ENCODE assay signal across 8 cellular contexts in the genomic region with DNA sequence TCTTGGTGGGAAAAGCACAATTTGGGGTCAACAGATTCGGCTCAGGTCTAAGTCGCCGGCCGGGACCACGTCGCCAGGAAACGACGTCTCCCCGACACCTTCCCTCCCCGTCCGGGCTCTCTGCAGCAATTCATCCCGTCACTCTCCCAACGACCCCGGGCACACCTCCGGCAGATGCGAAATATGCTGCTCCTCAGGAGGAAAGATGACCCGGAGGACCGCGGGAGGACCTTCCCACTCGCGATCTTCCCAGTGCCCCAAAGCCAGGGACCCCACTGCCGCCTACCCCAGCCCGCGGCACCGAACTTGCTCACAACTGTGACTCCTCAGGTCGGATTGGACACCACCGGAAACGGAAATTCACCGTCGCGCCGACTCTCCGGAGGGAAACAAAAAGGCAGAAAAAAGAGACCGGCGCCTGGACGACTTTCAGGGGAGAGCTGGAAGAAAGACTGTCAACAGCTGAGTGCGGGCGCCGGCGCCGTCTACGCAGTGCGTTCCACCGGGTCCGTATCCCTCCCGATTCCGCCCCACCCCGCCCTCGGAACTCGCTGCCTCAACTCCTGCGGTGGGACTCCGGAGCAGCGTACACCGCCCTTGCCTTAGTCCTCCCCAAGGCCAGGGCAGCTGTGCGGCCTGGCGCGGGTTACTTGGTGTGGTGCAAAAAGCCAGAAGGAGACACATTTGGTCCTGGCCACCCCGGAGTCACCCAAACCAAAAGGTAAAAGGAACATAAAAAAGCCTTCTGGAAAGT. TPM values are rescaled to one million over a fixed set of nuclear protein-coding genes. Genes with fewer than 3 reads are reported as not detected.
A peak's percentile ranks its signal among the peaks of the same experiment; 100 is the strongest.
DNase-seq lines count a peak whose midpoint lies in the region; ATAC-seq and TF ChIP-seq lines count a peak whose summit lies in the region.

No MANE protein-coding gene starts in this region.

- peak overlapping the region; percentile 95 for H3K4me3 Mint-ChIP-seq in Calu3 (ENCODE audit: low read depth, unreplicated experiment)

- H3K4me1 Mint-ChIP-seq in Calu3 (ENCODE audit: low read depth, unreplicated experiment), result no peaks in the 10 kb centered on the region

- peak overlapping the region; percentile 64 for H2AFZ ChIP-seq in OCI-LY7 (ENCODE audit: low read length)

- peak; percentile 96 for DNase-seq in Calu3
- peak; percentile 92 for DNase-seq in OCI-LY7 (ENCODE audit: low spot score)
- peak; percentile 88 for DNase-seq in activated T-cell treated with anti-CD3 and anti-CD28 coated beads for 4 hours
- peak; percentile 92 for DNase-seq in epithelial cell of esophagus (ENCODE audit: low read depth)
- DNase-seq in stimulated activated CD8-positive, alpha-beta memory T cell treated with anti-CD3 and anti-CD28 coated beads, Interleukin-2, amount 100 ng/mL, for 48 hours (ENCODE audit: low read depth in 2 of 2), result peak; percentile 86 to 89

- no peaks in the 10 kb centered on the region for H3K27me3 Mint-ChIP-seq in Calu3 (ENCODE audit: unreplicated experiment)

- H3K9me3 ChIP-seq in HUES64 (ENCODE audit: insufficient read depth, low read depth, low read length) (no peaks in the 10 kb centered on the region), OCI-LY7 (ENCODE audit: low read length) (no peaks in the 10 kb centered on the region), mononuclear cell (ENCODE audit: low read depth, low read length) (no peaks in the 10 kb centered on the region)

- H3K4me2 ChIP-seq in OCI-LY7 (ENCODE audit: low read length), result peak overlapping the region; percentile 84

- POLR2A ChIA-PET in OCI-LY7 (lab: Charles Lee), result interaction anchor here (0.6 to 2.8 kb wide), 12 partner anchors 10 to 172 kb away, joined by 3 to 38 read pairs (median 4); a partner anchor contains a TSS

- no TSS peak for BruUV-seq in Calu3 (replicated peaks; lab: Mats Ljungman, UMichigan)
- no TSS peak for BruUV-seq in OCI-LY7 (replicated peaks; lab: Mats Ljungman, UMichigan)

- peak overlapping the region; percentile 94 for H3K9ac ChIP-seq in HUES64 (ENCODE audit: low read depth, low read length)

- peak; percentile 89 for ATAC-seq in GM21423 (IDR thresholded peaks at IDR 0.05; ENCODE audit: unreplicated experiment)

- no peaks in the 10 kb centered on the region for H4K20me1 ChIP-seq in OCI-LY7 (ENCODE audit: insufficient read depth, low read length)

- intact Hi-C loops in Calu3 (cut with micrococcal nuclease; ENCODE audit: unreplicated experiment) (no loop called here), OCI-LY7 (cut with micrococcal nuclease; ENCODE audit: unreplicated experiment) (loop anchor here (1.0 to 2.0 kb wide), 2 partner anchors 13 to 484 kb away; a partner anchor contains a TSS)

- no peaks in the 10 kb centered on the region for H3K9me3 Mint-ChIP-seq in Calu3 (ENCODE audit: low read depth, unreplicated experiment)

- H3K4me1 ChIP-seq in HUES64 (ENCODE audit: insufficient read depth, low read length) (peaks cover 3% of the 10 kb centered on the region; the same call in 1 of the 2 replicates), OCI-LY7 (ENCODE audit: insufficient read depth, low read length, poor library complexity, severe bottlenecking) (peaks cover 10% of the 10 kb centered on the region), mononuclear cell (ENCODE audit: insufficient read depth, low read length) (peaks cover 17% of the 10 kb centered on the region)

- peak overlapping the region; percentile 94 for H3K27ac Mint-ChIP-seq in Calu3 (ENCODE audit: unreplicated experiment)

- H3K79me2 ChIP-seq in OCI-LY7 (ENCODE audit: insufficient read depth, low read depth, low read length), result peaks cover 29% of the 10 kb centered on the region

- under 1% methylated on average over 58 of the region's 58 CpGs for WGBS in HUES64

- peak overlapping the region; percentile 95 for H3K4me3 ChIP-seq in HUES64 (ENCODE audit: low read length)
- H3K4me3 ChIP-seq in OCI-LY7 (ENCODE audit: low read depth, low read length, poor library complexity, severe bottlenecking), result peak overlapping the region; percentile 78
- peak overlapping the region; percentile 93 for H3K4me3 ChIP-seq in epithelial cell of esophagus (ENCODE audit: low read length)
- peak overlapping the region; percentile 83 for H3K4me3 ChIP-seq in mononuclear cell (ENCODE audit: low read length)

- peak overlapping the region; percentile 83 for H3K27ac ChIP-seq in HUES64 (ENCODE audit: low read depth, low read length)
- peak overlapping the region; percentile 56 for H3K27ac ChIP-seq in OCI-LY7 (ENCODE audit: low read depth, low read length, poor library complexity, severe bottlenecking)

- TF ChIP-seq CTCF in Calu3 (IDR thresholded peaks at IDR 0.05; ENCODE audit: unreplicated experiment) (no peak), OCI-LY7 (conservative IDR thresholded peaks at IDR 0.05; ENCODE audit: low read length) (no peak), epithelial cell of esophagus (IDR thresholded peaks at IDR 0.05; ENCODE audit: insufficient read depth, low read depth, low read length, missing control alignments) (no peak)

- H3K27me3 ChIP-seq in HUES64 (ENCODE audit: insufficient read depth, low read length), result no peaks in the 10 kb centered on the region
- H3K27me3 ChIP-seq in mononuclear cell (ENCODE audit: insufficient read depth, low read length), result no peaks in the 10 kb centered on the region

- H3K9me2 ChIP-seq in OCI-LY7 (ENCODE audit: insufficient read depth, low read length), result no peaks in the 10 kb centered on the region

- peaks cover 38% of the 10 kb centered on the region for H3K36me3 Mint-ChIP-seq in Calu3 (ENCODE audit: insufficient read depth, unreplicated experiment)

- peaks cover 39% of the 10 kb centered on the region for H3K36me3 ChIP-seq in HUES64 (ENCODE audit: insufficient read depth, low read length)
- H3K36me3 ChIP-seq in OCI-LY7 (ENCODE audit: insufficient read depth, low read length), result peaks cover 33% of the 10 kb centered on the region

- CTCF ChIA-PET in Calu3 (lab: Charles Lee) (interaction anchor here (0.6 to 1.7 kb wide), 3 partner anchors 11 to 43 kb away, joined by 3 to 10 read pairs (median 8); a partner anchor contains a TSS), OCI-LY7 (lab: Charles Lee; ENCODE audit: unreplicated experiment) (no interaction called here)

RNA-seq across cellular contexts. Expression of a gene that starts 13.8 kb away (rescaled TPM):
- total RNA-seq in Calu3 (2022), result 91.7 and 98.4 TPM in 2 replicates
- polyA plus RNA-seq in HUES64 (2013, experiment 1 of 2), result 38.6 TPM
- 42.5 TPM for polyA plus RNA-seq in HUES64 (2013, experiment 2 of 2)
- total RNA-seq in OCI-LY7 (2014; rRNA removed; shearing (Covaris generic)), result 51.9 and 53.6 TPM in 2 replicates
- 82.0 and 87.1 TPM in 2 replicates for total RNA-seq in OCI-LY7 (2022)
- 25.3 TPM for total RNA-seq in mononuclear cell

RNA-seq across cellular contexts. Expression of a gene that starts 32.4 kb away (rescaled TPM):
- total RNA-seq in Calu3 (2022) (12.1 and 13.4 TPM in 2 replicates), OCI-LY7 (2022) (9.9 and 10.7 TPM in 2 replicates), mononuclear cell (1.8 TPM)
- 2.3 TPM for polyA plus RNA-seq in HUES64 (2013, experiment 1 of 2)
- polyA plus RNA-seq in HUES64 (2013, experiment 2 of 2), result 5.0 TPM
- 4.6 and 7.2 TPM in 2 replicates for total RNA-seq in OCI-LY7 (2014; rRNA removed; shearing (Covaris generic))

RNA-seq across cellular contexts. Expression of a gene that starts 51.5 kb away (rescaled TPM):
- 39.2 and 44.1 TPM in 2 replicates for total RNA-seq in Calu3 (2022)
- polyA plus RNA-seq in HUES64 (2013, experiment 1 of 2), result 91.6 TPM
- polyA plus RNA-seq in HUES64 (2013, experiment 2 of 2), result 82.2 TPM
- 55.6 and 64.8 TPM in 2 replicates for total RNA-seq in OCI-LY7 (2014; rRNA removed; shearing (Covaris generic))
- total RNA-seq in OCI-LY7 (2022), result 33.6 and 36.6 TPM in 2 replicates
- total RNA-seq in mononuclear cell, result 4.7 TPM

RNA-seq across cellular contexts. Expression of a gene that starts 55.1 kb away (rescaled TPM):
- total RNA-seq in Calu3 (2022) (59.9 and 69.9 TPM in 2 replicates), OCI-LY7 (2022) (52.6 and 59.5 TPM in 2 replicates), mononuclear cell (30.7 TPM)
- 28.4 TPM for polyA plus RNA-seq in HUES64 (2013, experiment 1 of 2)
- 29.7 TPM for polyA plus RNA-seq in HUES64 (2013, experiment 2 of 2)
- total RNA-seq in OCI-LY7 (2014; rRNA removed; shearing (Covaris generic)), result 22.0 and 22.6 TPM in 2 replicates

Comparison
In these comparisons a context has a peak if more than half of its experiments do, and no peak if none do; other contexts are left out.
1. Peak in every context shown above with its lines: DNase-seq, ATAC-seq, H3K4me3 ChIP-seq and H3K27ac ChIP-seq.